10 cellular contexts compared by ENCODE assay signal in the genomic region with DNA sequence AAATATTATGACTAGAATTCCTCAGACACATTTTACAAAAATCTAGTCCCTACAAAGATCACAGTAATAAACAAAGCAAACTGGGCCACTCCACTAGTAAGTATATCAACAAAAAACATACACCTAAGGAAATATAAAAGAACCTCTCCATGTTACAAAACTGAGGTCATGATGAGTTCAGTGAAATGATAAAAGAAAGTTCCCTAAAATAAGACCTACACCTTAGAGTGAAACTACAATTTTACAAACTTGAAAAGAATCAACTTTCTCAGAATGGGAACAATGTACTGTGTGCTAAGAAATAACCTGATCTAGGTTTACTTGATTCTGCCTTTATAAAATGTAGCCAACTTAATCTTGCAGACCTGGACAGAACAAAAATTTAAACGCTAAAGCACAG. TPM values are rescaled to one million over a fixed set of nuclear protein-coding genes. Genes with fewer than 3 reads are reported as not detected.
DNase-seq lines count a peak whose midpoint lies in the region; ATAC-seq, FAIRE-seq and TF ChIP-seq lines count a peak whose summit lies in the region.
"Had no signal": no experiment of that assay in that cellular context is flagged by ENCODE, and none has a peak within 500 bp of the region (broad histone marks: within the 10 kb centered on the region; RNA-seq: fewer than 3 reads in every experiment).

No MANE protein-coding gene starts in this region.

- no peak for DNase-seq in activated T-cell treated with anti-CD3 and anti-CD28 coated beads, Interleukin-2, amount 50 U/mL, for 4 hours
- no peak for DNase-seq in activated T-cell treated with anti-CD3 and anti-CD28 coated beads, Interleukin-2, amount 50 U/mL, for 48 hours
- DNase-seq in HepG2 (ENCODE audit: low spot score) = no peak
- DNase-seq in stomach = no peak
- no peak for DNase-seq in erythroblast (lab: John Stamatoyannopoulos, UW)
- no peak for DNase-seq in NCI-H2227 (lab: John Stamatoyannopoulos, UW; ENCODE audit: unreplicated experiment)
- DNase-seq in GM19238 (ENCODE audit: insufficient read length, low spot score) = no peak
- DNase-seq: NCI-H1694; stimulated activated CD4-positive, alpha-beta T cell treated with anti-CD3 and anti-CD28 coated beads, Interleukin-2, amount 100 ng/mL, for 24 hours had no signal

- TF ChIP-seq EP300 in HepG2 (IDR thresholded peaks at IDR 0.05; ENCODE audit: low read depth in 2 of 2, low read length in 2 of 2) = no peak
- TF ChIP-seq EP300 in HepG2 (CRISPR knock-in tag; IDR thresholded peaks at IDR 0.05; ENCODE audit: borderline replicate concordance) = no peak
- TF ChIP-seq EP300 in stomach (IDR thresholded peaks at IDR 0.05) = no peak

- no TSS peak for BruUV-seq in HepG2 (replicated peaks; lab: Mats Ljungman, UMichigan)

- H3K4me1 ChIP-seq in HepG2 (ENCODE audit: insufficient read depth, low read length) (peaks cover 52% of the 10 kb centered on the region), stomach (peaks cover 19 to 70% (median 55%) of the 10 kb centered on the region in 4 donors)

- peaks cover 38% of the 10 kb centered on the region for H3K4me1 Mint-ChIP-seq in activated T-cell treated with anti-CD3 and anti-CD28 coated beads, Interleukin-2, amount 50 U/mL, for 4 hours (ENCODE audit: low read depth)
- H3K4me1 Mint-ChIP-seq in activated naive CD8-positive, alpha-beta T cell (ENCODE audit: low read depth) = peaks cover 39% of the 10 kb centered on the region

- H3K36me3 Mint-ChIP-seq in activated T-cell treated with anti-CD3 and anti-CD28 coated beads, Interleukin-2, amount 50 U/mL, for 4 hours (ENCODE audit: insufficient read depth) = peaks cover 2% of the 10 kb centered on the region
- H3K36me3 Mint-ChIP-seq in activated naive CD8-positive, alpha-beta T cell = peaks cover 3% of the 10 kb centered on the region

- H3K9me3 Mint-ChIP-seq in activated T-cell treated with anti-CD3 and anti-CD28 coated beads, Interleukin-2, amount 50 U/mL, for 4 hours = no peaks in the 10 kb centered on the region
- H3K9me3 Mint-ChIP-seq in activated naive CD8-positive, alpha-beta T cell (ENCODE audit: low read depth) = no peaks in the 10 kb centered on the region

- H3K4me3 ChIP-seq in HepG2 (replicated peaks in 1 of 3; ENCODE audit: insufficient read depth in 1 of 3, low read depth in 2 of 3, low read length in 3 of 3) (peak overlapping the region; percentile 83 to 99 (median 94); a peak in 5 of 6 replicates), stomach (peak overlapping the region; percentile 15 to 99 (median 85))

- no peaks in the 10 kb centered on the region for H3K27me3 Mint-ChIP-seq in activated T-cell treated with anti-CD3 and anti-CD28 coated beads, Interleukin-2, amount 50 U/mL, for 4 hours (ENCODE audit: low read depth)
- no peaks in the 10 kb centered on the region for H3K27me3 Mint-ChIP-seq in activated naive CD8-positive, alpha-beta T cell

- H3K4me3 Mint-ChIP-seq in activated T-cell treated with anti-CD3 and anti-CD28 coated beads, Interleukin-2, amount 50 U/mL, for 4 hours = peak overlapping the region; percentile 90
- H3K4me3 Mint-ChIP-seq in activated naive CD8-positive, alpha-beta T cell = peak overlapping the region; percentile 92

- H3K4me2 ChIP-seq in HepG2 (ENCODE audit: low read depth, low read length) = peak overlapping the region; percentile 98

- H2AFZ ChIP-seq in HepG2 (ENCODE audit: low read length) = peak overlapping the region; percentile 21

- WGBS in HepG2 (ENCODE audit: low lambda C conversion rate) = 3% methylated on average over 1 of the region's 1 CpG
- 20 to 41% (median 31%) methylated on average over 1 of the region's 1 CpG for WGBS in stomach, 5 donors

- H3K79me2 ChIP-seq in HepG2 (ENCODE audit: insufficient read depth, low read length) = peaks cover 48% of the 10 kb centered on the region

- H3K36me3 ChIP-seq in HepG2 (replicated peaks in 1 of 2; ENCODE audit: control insufficient read depth in 1 of 2, insufficient read depth in 2 of 2, low read length in 2 of 2) (no peaks in the 10 kb centered on the region), stomach (no peaks in the 10 kb centered on the region)

- CTCF ChIA-PET in HepG2 (lab: Yijun Ruan, JAX; ENCODE audit: low intra/inter-chr PET ratio, low total read pairs) = no interaction called here

- intact Hi-C loops in HepG2 (cut with micrococcal nuclease; ENCODE audit: unreplicated experiment) (loop anchor here (5.0 kb wide), 1 partner anchor 592 kb away; the partner anchor contains the start of gene XRN2), stomach (cut with DNase I; ENCODE audit: low total_unique reads) (no loop called here)

- TF ChIP-seq RAD21 in HepG2 (CRISPR knock-in tag; IDR thresholded peaks at IDR 0.05) = no peak

- FAIRE-seq in HepG2 (lab: Jason Lieb, UNC) = no peak

- POLR2A ChIA-PET in HepG2 (lab: Yijun Ruan, JAX) = interaction anchor here (1.2 kb wide), 2 partner anchors 10 to 11 kb away, joined by 6 read pairs; no protein-coding TSS in a partner anchor

- no peak for TF ChIP-seq CTCF in HepG2 (CRISPR knock-in tag; IDR thresholded peaks at IDR 0.05)
- no peak for TF ChIP-seq CTCF in stomach (IDR thresholded peaks at IDR 0.05)

- in situ Hi-C loops in HepG2 (cut with HindIII; ENCODE audit: extremely low pct_ligation_motif_present, low pct_unique_long_range_greater_than_20kb) = no loop called here

- peak overlapping the region; percentile 83 for H3K9ac ChIP-seq in HepG2 (ENCODE audit: insufficient read depth, low read depth, low read length)

- no peaks in the 10 kb centered on the region for H4K20me1 ChIP-seq in HepG2 (ENCODE audit: insufficient read depth, low read length)

- no peaks in the 10 kb centered on the region for H3K9me3 ChIP-seq in HepG2 (ENCODE audit: low read length)
- H3K9me3 ChIP-seq in stomach = no peaks in the 10 kb centered on the region

- no peaks in the 10 kb centered on the region; a peak in 2 of 5 replicates for H3K27me3 ChIP-seq in HepG2 (ENCODE audit: control insufficient read depth in 1 of 2, insufficient read depth in 2 of 2, low read length in 2 of 2)
- H3K27me3 ChIP-seq in stomach = no peaks in the 10 kb centered on the region

- no peak for TF ChIP-seq POLR2A in HepG2 (IDR thresholded peaks at IDR 0.05; ENCODE audit: insufficient read depth in 1 of 2, low read depth in 2 of 2, low read length in 2 of 2)
- no peak for TF ChIP-seq POLR2A in stomach (IDR thresholded peaks at IDR 0.05)
- TF ChIP-seq POLR2A in erythroblast (IDR thresholded peaks at IDR 0.05; ENCODE audit: low read length) = no peak

- peak overlapping the region; percentile 83 for H3K27ac Mint-ChIP-seq in activated naive CD8-positive, alpha-beta T cell

- H3K27ac ChIP-seq in HepG2 (ENCODE audit: extremely low read length, insufficient read depth, low read length) = peak overlapping the region; percentile 58
- peak overlapping the region in 4 of 5 donors; percentile 93 to 96 (median 94) for H3K27ac ChIP-seq in stomach

- no peak for ATAC-seq in activated T-cell treated with anti-CD3 and anti-CD28 coated beads, Interleukin-2, amount 50 U/mL, for 4 hours
- ATAC-seq in HepG2 = no peak

TF ChIP-seq in HepG2, 621 proteins besides CTCF, POLR2A, EP300 and RAD21 (continues in another document):
- TF ChIP-seq ZNF543 (CRISPR knock-in tag; IDR thresholded peaks at IDR 0.05) = peak; percentile 38; the same call in 1 of the 2 replicates
- no peak for TF ChIP-seq KMT2B (CRISPR knock-in tag; IDR thresholded peaks at IDR 0.05)
- no peak for TF ChIP-seq ZNF230 (CRISPR knock-in tag; IDR thresholded peaks at IDR 0.05)
- no peak for TF ChIP-seq ZNF883 (CRISPR knock-in tag; IDR thresholded peaks at IDR 0.05; ENCODE audit: not compliant biosample characterization)
- 0 out of 2 replicates have a peak, but pooled peaks have one; percentile 24 for TF ChIP-seq ZNF775 (CRISPR knock-in tag; IDR thresholded peaks at IDR 0.05; ENCODE audit: borderline replicate concordance)
- 0 out of 2 replicates have a peak, but pooled peaks have one; percentile 80 for TF ChIP-seq RARG (CRISPR knock-in tag; IDR thresholded peaks at IDR 0.05; ENCODE audit: low read depth)
- TF ChIP-seq WIZ (CRISPR knock-in tag; IDR thresholded peaks at IDR 0.05) = no peak

RNA-seq across cellular contexts. Expression of gene RALGAPA2, which starts 2.0 kb away (rescaled TPM):
- total RNA-seq in activated T-cell treated with anti-CD3 and anti-CD28 coated beads, Interleukin-2, amount 50 U/mL, for 4 hours = 1 to 10 TPM; 5.9 to 8.3 (median 7.2) TPM
- total RNA-seq in HepG2 (2016; rRNA removed; fragmentation: Illumina TruSeq; extraction: Trizol) (17.7 and 18.3 TPM in 2 replicates), stomach (100 to 1,000 TPM in 2 of 5 donors, 10 to 100 TPM in 3; 37.1 to 159 (median 71.2) TPM)
- 3.1 and 4.5 TPM in 2 replicates for total RNA-seq in HepG2 (2016; cell fraction: cytosol; rRNA removed; fragmentation: Illumina TruSeq; extraction: Trizol; ENCODE audit: low read depth)
- 16.3 and 18.8 TPM in 2 replicates for total RNA-seq in HepG2 (2016; cell fraction: insoluble cytoplasmic fraction; rRNA removed; fragmentation: Illumina TruSeq; extraction: Trizol)
- total RNA-seq in HepG2 (2016; cell fraction: membrane; rRNA removed; fragmentation: Illumina TruSeq; extraction: Trizol) = 6.5 and 7.8 TPM in 2 replicates
- total RNA-seq in HepG2 (2016; cell fraction: nucleus; rRNA removed; fragmentation: Illumina TruSeq; extraction: Trizol) = 29.6 and 31.7 TPM in 2 replicates
- polyA plus RNA-seq in HepG2 (2011; rRNA removed) (13.8 and 15.7 TPM in 2 replicates), stomach (10 to 100 TPM in 1 of 3 donors, 1 to 10 TPM in 2; 4.3 to 12.1 (median 8.6) TPM)
- 8.0 and 13.3 TPM in 2 replicates for polyA plus RNA-seq in HepG2 (2011; cell fraction: cytosol; rRNA removed)
- polyA plus RNA-seq in HepG2 (2011; cell fraction: nucleus; rRNA removed) = 38.4 and 38.5 TPM in 2 replicates
- polyA plus RNA-seq in HepG2 (2012) = 18.4 and 27.5 TPM in 2 replicates
- polyA plus RNA-seq in HepG2 (2016; cell fraction: cytosol; fragmentation: Illumina TruSeq; extraction: Trizol; ENCODE audit: low read depth) = 0.49 and 0.67 TPM in 2 replicates
- polyA plus RNA-seq in HepG2 (2016; cell fraction: insoluble cytoplasmic fraction; fragmentation: Illumina TruSeq; extraction: Trizol; ENCODE audit: low read depth) = 8.9 and 11.7 TPM in 2 replicates
- polyA plus RNA-seq in HepG2 (2016; cell fraction: membrane; fragmentation: Illumina TruSeq; extraction: Trizol; ENCODE audit: low read depth) = 1.2 and 1.7 TPM in 2 replicates
- 17.2 and 18.1 TPM in 2 replicates for polyA plus RNA-seq in HepG2 (2016; cell fraction: nucleus; fragmentation: Illumina TruSeq; extraction: Trizol; ENCODE audit: insufficient read depth, low read depth)
- 7.3 and 40.9 TPM in 2 replicates for polyA minus RNA-seq in HepG2 (2011; rRNA and poly(A)+ RNA removed; ENCODE audit: low replicate concordance)
- polyA minus RNA-seq in HepG2 (2011; cell fraction: cytosol; rRNA and poly(A)+ RNA removed) = 20.8 and 29.0 TPM in 2 replicates
- polyA minus RNA-seq in HepG2 (2011; cell fraction: nucleus; rRNA and poly(A)+ RNA removed) = 158 and 172 TPM in 2 replicates
